In genomic region chr12:27984275-27984674, GRCh38 we compare ENCODE assay signal across 1 cellular context.
TF ChIP-seq lines count a peak whose summit lies in the region.

No MANE protein-coding gene starts in this region.

TF ChIP-seq in endothelial cell of umbilical vein, 7 proteins besides CTCF, POLR2A, EP300 and RAD21:
- TF ChIP-seq GATA2 (IDR thresholded peaks at IDR 0.05; ENCODE audit: insufficient read depth, insufficient read length, low read depth, low read length) (peak; percentile 84), POLR2AphosphoS5 (IDR thresholded peaks at IDR 0.05; ENCODE audit: insufficient read depth, low read depth, low read length) (no peak), FOS (IDR thresholded peaks at IDR 0.05; ENCODE audit: borderline replicate concordance, insufficient read depth, low read length) (peak; percentile 64)
